ENCODE assay signal across 8 cellular contexts in the genomic region with DNA sequence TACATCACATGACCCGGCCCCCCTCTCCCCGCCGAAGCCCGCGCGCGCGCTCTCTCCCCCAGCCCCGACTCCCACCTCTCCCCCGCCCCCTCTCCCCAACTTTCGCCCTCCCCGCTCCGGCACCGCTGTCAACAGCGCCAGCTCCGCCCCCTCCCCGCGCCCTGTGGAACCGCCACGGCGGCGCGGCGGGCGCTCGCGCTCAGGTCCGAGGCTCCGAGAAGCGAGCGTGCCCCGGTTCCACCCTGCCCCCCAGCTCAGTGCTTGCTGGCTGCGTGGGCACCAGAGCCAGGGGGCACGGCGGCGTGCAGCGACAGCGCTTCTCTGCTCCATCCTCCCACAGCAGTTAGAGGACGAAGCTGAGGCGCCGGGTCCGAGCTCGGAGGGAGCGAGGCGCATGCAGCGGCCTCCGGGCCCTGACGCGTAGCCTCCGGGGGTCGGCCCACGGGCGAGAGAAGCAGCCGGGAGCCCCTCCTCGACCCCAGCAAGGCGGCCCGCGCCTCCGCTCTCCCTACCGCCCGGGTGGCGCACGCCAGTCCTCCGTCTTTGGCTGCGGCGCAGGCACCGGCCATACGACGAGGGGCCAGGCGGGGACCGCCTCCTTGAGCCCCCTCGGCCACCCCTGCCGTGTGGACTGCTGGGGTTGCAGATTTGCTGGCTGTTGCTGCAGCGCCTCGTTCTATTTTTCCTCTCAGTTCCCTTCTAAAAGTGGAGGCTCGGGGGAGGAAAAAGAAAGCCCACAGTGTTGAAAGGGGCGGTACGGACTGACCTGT.
A peak's percentile ranks its signal among the peaks of the same experiment; 100 is the strongest.
DNase-seq lines count a peak whose midpoint lies in the region; ATAC-seq lines count a peak whose summit lies in the region.

No MANE protein-coding gene starts in this region.

- peaks cover 20% of the 10 kb centered on the region for H3K36me3 Mint-ChIP-seq in T-helper 1 cell treated with Interleukin-12 subunit alpha and Interleukin-12 subunit beta and Interleukin-4 antibody, amounts not matched to agents 30 μg/mL and 1 μg/mL, for 36 hours (ENCODE audit: low read depth)

- H3K4me3 ChIP-seq in iPS-18c (ENCODE audit: insufficient read depth, low read depth, low read length), result peak overlapping the region; percentile 90

- peak overlapping the region; percentile 79 for H3K4me3 Mint-ChIP-seq in T-helper 1 cell treated with Interleukin-12 subunit alpha and Interleukin-12 subunit beta and Interleukin-4 antibody, amounts not matched to agents 30 μg/mL and 1 μg/mL, for 36 hours

- H3K4me1 Mint-ChIP-seq in T-helper 1 cell treated with Interleukin-12 subunit alpha and Interleukin-12 subunit beta and Interleukin-4 antibody, amounts not matched to agents 30 μg/mL and 1 μg/mL, for 36 hours (ENCODE audit: low read depth), result peaks cover 52% of the 10 kb centered on the region

- peak; percentile 3 for ATAC-seq in GM19468 (IDR thresholded peaks at IDR 0.05; ENCODE audit: extremely low read depth, unreplicated experiment)

- peak overlapping the region; percentile 89 for H3K27ac Mint-ChIP-seq in T-helper 1 cell treated with Interleukin-12 subunit alpha and Interleukin-12 subunit beta and Interleukin-4 antibody, amounts not matched to agents 30 μg/mL and 1 μg/mL, for 36 hours

- DNase-seq in CMK (ENCODE audit: low read depth) (peak; percentile 56), HT1080 (ENCODE audit: low read depth) (peak; percentile 55), astrocyte of the hippocampus (ENCODE audit: low read depth, low spot score) (peak; percentile 98), germinal center (ENCODE audit: low spot score) (no peak)
- peak; percentile 85 to 86 for DNase-seq in stimulated activated CD4-positive, alpha-beta T cell treated with anti-CD3 and anti-CD28 coated beads, Interleukin-12 subunit alpha, Interleukin-12 subunit beta, amount 100 ng/mL, for 24 hours (ENCODE audit: low read depth in 2 of 2)

- H3K9me3 ChIP-seq in iPS-18c (ENCODE audit: control insufficient read depth, insufficient read depth, low read length), result peaks cover 5% of the 10 kb centered on the region

- H3K9me3 Mint-ChIP-seq in T-helper 1 cell treated with Interleukin-12 subunit alpha and Interleukin-12 subunit beta and Interleukin-4 antibody, amounts not matched to agents 30 μg/mL and 1 μg/mL, for 36 hours, result no peaks in the 10 kb centered on the region

- peaks cover 21% of the 10 kb centered on the region for H3K27me3 Mint-ChIP-seq in T-helper 1 cell treated with Interleukin-12 subunit alpha and Interleukin-12 subunit beta and Interleukin-4 antibody, amounts not matched to agents 30 μg/mL and 1 μg/mL, for 36 hours (ENCODE audit: low read depth)
